In the genomic region with DNA sequence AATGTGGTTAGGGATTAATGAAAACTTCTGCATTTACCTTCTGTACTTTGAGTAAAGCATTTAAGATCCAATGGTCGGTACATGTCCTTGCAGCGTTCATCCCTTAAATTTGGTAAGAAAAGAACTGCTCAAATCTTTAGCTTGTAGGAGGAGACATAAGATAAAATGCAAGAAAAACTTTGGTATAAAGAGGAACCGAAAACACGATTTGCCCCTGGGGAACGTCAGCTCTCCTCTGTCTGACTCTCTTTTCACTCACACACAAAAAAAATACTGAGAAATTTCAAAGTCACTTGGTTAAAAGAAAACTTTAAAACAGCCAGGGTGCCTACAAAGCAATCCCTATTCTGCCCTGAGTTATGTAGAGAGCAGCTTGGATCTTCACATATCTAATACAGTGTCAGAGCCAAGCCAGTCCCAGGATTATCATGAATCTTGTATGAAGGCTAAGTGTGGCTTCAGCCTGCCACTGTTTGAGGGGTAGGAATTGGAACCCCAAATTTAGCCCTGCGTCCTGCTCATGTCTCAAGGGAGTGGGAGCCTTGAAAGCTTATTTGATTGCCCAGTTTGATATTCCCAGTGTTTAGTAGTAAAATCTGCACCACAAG, we compare ENCODE assay signal across 1 cellular context.
TF ChIP-seq lines count a peak whose summit lies in the region.

No MANE protein-coding gene starts in this region.

TF ChIP-seq in GM12878, 131 proteins besides CTCF, POLR2A, EP300 and RAD21 (continued from another document and continues in another):
- TF ChIP-seq CREB1 (IDR thresholded peaks at IDR 0.05; ENCODE audit: low read depth) (peak; percentile 30; the same call in 1 of the 2 replicates), YY1 (IDR thresholded peaks at IDR 0.05; ENCODE audit: low read depth, low read length) (no peak), RB1 (IDR thresholded peaks at IDR 0.05; ENCODE audit: borderline replicate concordance) (peak; percentile 48; the same call in 1 of the 2 replicates), IKZF1 (conservative IDR thresholded peaks at IDR 0.05) (no peak), CBX5 (IDR thresholded peaks at IDR 0.05; ENCODE audit: low read depth) (0 out of 2 replicates have a peak, but pooled peaks have one; percentile 45), ZNF274 (IDR thresholded peaks at IDR 0.05; ENCODE audit: insufficient read depth, insufficient read length) (no peak), MYC (IDR thresholded peaks at IDR 0.05; ENCODE audit: insufficient read depth, insufficient read length, insufficient replicate concordance, low read length, severe bottlenecking) (no peak), TCF7 (IDR thresholded peaks at IDR 0.05; ENCODE audit: borderline replicate concordance) (no peak), CREM (IDR thresholded peaks at IDR 0.05; ENCODE audit: low read depth) (peak; percentile 81), HCFC1 (IDR thresholded peaks at IDR 0.05; ENCODE audit: low read length) (no peak), SMARCA5 (IDR thresholded peaks at IDR 0.05) (no peak), RCOR1 (conservative IDR thresholded peaks at IDR 0.05; ENCODE audit: low read depth, low read length) (no peak), CBFB (IDR thresholded peaks at IDR 0.05; ENCODE audit: low read depth) (no peak), BMI1 (IDR thresholded peaks at IDR 0.05; ENCODE audit: borderline replicate concordance) (peak; percentile 62; the same call in 1 of the 2 replicates), RELA (IDR thresholded peaks at IDR 0.05; ENCODE audit: borderline replicate concordance, partially characterized antibody) (peak; percentile 43), ATF7 (IDR thresholded peaks at IDR 0.05; ENCODE audit: low read depth) (peak; percentile 58; the same call in 1 of the 2 replicates), ZBED1 (IDR thresholded peaks at IDR 0.05; ENCODE audit: borderline replicate concordance) (peak; percentile 65; the same call in 1 of the 2 replicates), SIN3A (IDR thresholded peaks at IDR 0.05; ENCODE audit: low read depth, low read length) (no peak), RUNX3 (IDR thresholded peaks at IDR 0.05; ENCODE audit: low read length) (peak; percentile 49; the same call in 1 of the 2 replicates), MTA3 (IDR thresholded peaks at IDR 0.05; ENCODE audit: borderline replicate concordance, low read length) (0 out of 2 replicates have a peak, but pooled peaks have one; percentile 36), ZNF217 (IDR thresholded peaks at IDR 0.05) (no peak; the same call in none of the 2 replicates), HDAC6 (IDR thresholded peaks at IDR 0.05; ENCODE audit: unreplicated experiment) (no peak), MTA2 (IDR thresholded peaks at IDR 0.05; ENCODE audit: low read depth) (peak; percentile 69), NR2C1 (IDR thresholded peaks at IDR 0.05) (no peak), ZZZ3 (IDR thresholded peaks at IDR 0.05; ENCODE audit: control insufficient read depth, insufficient read length, low read depth) (no peak), SIX5 (IDR thresholded peaks at IDR 0.05; ENCODE audit: low read depth, low read length, severe bottlenecking) (no peak), IRF4 (IDR thresholded peaks at IDR 0.05; ENCODE audit: low read depth, low read length) (peak; percentile 94)
- TF ChIP-seq, protein P1, sequence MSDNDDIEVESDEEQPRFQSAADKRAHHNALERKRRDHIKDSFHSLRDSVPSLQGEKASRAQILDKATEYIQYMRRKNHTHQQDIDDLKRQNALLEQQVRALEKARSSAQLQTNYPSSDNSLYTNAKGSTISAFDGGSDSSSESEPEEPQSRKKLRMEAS (IDR thresholded peaks at IDR 0.05; ENCODE audit: low read depth, low read length), result no peak
- TF ChIP-seq, protein P2, sequence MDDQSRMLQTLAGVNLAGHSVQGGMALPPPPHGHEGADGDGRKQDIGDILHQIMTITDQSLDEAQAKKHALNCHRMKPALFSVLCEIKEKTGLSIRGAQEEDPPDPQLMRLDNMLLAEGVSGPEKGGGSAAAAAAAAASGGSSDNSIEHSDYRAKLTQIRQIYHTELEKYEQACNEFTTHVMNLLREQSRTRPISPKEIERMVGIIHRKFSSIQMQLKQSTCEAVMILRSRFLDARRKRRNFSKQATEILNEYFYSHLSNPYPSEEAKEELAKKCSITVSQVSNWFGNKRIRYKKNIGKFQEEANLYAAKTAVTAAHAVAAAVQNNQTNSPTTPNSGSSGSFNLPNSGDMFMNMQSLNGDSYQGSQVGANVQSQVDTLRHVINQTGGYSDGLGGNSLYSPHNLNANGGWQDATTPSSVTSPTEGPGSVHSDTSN (IDR thresholded peaks at IDR 0.05; ENCODE audit: insufficient replicate concordance, low read depth, low read length), result no peak
- TF ChIP-seq, protein P3, sequence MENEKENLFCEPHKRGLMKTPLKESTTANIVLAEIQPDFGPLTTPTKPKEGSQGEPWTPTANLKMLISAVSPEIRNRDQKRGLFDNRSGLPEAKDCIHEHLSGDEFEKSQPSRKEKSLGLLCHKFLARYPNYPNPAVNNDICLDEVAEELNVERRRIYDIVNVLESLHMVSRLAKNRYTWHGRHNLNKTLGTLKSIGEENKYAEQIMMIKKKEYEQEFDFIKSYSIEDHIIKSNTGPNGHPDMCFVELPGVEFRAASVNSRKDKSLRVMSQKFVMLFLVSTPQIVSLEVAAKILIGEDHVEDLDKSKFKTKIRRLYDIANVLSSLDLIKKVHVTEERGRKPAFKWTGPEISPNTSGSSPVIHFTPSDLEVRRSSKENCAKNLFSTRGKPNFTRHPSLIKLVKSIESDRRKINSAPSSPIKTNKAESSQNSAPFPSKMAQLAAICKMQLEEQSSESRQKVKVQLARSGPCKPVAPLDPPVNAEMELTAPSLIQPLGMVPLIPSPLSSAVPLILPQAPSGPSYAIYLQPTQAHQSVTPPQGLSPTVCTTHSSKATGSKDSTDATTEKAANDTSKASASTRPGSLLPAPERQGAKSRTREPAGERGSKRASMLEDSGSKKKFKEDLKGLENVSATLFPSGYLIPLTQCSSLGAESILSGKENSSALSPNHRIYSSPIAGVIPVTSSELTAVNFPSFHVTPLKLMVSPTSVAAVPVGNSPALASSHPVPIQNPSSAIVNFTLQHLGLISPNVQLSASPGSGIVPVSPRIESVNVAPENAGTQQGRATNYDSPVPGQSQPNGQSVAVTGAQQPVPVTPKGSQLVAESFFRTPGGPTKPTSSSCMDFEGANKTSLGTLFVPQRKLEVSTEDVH (IDR thresholded peaks at IDR 0.05; ENCODE audit: low read depth, partially characterized antibody), result no peak
- TF ChIP-seq, protein P4, sequence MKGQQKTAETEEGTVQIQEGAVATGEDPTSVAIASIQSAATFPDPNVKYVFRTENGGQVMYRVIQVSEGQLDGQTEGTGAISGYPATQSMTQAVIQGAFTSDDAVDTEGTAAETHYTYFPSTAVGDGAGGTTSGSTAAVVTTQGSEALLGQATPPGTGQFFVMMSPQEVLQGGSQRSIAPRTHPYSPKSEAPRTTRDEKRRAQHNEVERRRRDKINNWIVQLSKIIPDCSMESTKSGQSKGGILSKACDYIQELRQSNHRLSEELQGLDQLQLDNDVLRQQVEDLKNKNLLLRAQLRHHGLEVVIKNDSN (IDR thresholded peaks at IDR 0.05; ENCODE audit: borderline replicate concordance, extremely low read length, insufficient read depth, low read depth, low read length), result no peak
- TF ChIP-seq, protein P5, sequence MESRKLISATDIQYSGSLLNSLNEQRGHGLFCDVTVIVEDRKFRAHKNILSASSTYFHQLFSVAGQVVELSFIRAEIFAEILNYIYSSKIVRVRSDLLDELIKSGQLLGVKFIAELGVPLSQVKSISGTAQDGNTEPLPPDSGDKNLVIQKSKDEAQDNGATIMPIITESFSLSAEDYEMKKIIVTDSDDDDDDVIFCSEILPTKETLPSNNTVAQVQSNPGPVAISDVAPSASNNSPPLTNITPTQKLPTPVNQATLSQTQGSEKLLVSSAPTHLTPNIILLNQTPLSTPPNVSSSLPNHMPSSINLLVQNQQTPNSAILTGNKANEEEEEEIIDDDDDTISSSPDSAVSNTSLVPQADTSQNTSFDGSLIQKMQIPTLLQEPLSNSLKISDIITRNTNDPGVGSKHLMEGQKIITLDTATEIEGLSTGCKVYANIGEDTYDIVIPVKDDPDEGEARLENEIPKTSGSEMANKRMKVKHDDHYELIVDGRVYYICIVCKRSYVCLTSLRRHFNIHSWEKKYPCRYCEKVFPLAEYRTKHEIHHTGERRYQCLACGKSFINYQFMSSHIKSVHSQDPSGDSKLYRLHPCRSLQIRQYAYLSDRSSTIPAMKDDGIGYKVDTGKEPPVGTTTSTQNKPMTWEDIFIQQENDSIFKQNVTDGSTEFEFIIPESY (IDR thresholded peaks at IDR 0.05), result no peak
- TF ChIP-seq, protein P6, sequence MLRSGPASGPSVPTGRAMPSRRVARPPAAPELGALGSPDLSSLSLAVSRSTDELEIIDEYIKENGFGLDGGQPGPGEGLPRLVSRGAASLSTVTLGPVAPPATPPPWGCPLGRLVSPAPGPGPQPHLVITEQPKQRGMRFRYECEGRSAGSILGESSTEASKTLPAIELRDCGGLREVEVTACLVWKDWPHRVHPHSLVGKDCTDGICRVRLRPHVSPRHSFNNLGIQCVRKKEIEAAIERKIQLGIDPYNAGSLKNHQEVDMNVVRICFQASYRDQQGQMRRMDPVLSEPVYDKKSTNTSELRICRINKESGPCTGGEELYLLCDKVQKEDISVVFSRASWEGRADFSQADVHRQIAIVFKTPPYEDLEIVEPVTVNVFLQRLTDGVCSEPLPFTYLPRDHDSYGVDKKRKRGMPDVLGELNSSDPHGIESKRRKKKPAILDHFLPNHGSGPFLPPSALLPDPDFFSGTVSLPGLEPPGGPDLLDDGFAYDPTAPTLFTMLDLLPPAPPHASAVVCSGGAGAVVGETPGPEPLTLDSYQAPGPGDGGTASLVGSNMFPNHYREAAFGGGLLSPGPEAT (IDR thresholded peaks at IDR 0.05; ENCODE audit: low read depth), result no peak
- TF ChIP-seq, protein P7, sequence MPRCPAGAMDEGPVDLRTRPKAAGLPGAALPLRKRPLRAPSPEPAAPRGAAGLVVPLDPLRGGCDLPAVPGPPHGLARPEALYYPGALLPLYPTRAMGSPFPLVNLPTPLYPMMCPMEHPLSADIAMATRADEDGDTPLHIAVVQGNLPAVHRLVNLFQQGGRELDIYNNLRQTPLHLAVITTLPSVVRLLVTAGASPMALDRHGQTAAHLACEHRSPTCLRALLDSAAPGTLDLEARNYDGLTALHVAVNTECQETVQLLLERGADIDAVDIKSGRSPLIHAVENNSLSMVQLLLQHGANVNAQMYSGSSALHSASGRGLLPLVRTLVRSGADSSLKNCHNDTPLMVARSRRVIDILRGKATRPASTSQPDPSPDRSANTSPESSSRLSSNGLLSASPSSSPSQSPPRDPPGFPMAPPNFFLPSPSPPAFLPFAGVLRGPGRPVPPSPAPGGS (IDR thresholded peaks at IDR 0.05; ENCODE audit: borderline replicate concordance, insufficient read depth, low read depth, low read length, poor library complexity, severe bottlenecking), result peak; percentile 39
- TF ChIP-seq, protein P8, sequence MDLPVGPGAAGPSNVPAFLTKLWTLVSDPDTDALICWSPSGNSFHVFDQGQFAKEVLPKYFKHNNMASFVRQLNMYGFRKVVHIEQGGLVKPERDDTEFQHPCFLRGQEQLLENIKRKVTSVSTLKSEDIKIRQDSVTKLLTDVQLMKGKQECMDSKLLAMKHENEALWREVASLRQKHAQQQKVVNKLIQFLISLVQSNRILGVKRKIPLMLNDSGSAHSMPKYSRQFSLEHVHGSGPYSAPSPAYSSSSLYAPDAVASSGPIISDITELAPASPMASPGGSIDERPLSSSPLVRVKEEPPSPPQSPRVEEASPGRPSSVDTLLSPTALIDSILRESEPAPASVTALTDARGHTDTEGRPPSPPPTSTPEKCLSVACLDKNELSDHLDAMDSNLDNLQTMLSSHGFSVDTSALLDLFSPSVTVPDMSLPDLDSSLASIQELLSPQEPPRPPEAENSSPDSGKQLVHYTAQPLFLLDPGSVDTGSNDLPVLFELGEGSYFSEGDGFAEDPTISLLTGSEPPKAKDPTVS (IDR thresholded peaks at IDR 0.05; ENCODE audit: low read depth, low read length), result no peak
- TF ChIP-seq, protein P9, sequence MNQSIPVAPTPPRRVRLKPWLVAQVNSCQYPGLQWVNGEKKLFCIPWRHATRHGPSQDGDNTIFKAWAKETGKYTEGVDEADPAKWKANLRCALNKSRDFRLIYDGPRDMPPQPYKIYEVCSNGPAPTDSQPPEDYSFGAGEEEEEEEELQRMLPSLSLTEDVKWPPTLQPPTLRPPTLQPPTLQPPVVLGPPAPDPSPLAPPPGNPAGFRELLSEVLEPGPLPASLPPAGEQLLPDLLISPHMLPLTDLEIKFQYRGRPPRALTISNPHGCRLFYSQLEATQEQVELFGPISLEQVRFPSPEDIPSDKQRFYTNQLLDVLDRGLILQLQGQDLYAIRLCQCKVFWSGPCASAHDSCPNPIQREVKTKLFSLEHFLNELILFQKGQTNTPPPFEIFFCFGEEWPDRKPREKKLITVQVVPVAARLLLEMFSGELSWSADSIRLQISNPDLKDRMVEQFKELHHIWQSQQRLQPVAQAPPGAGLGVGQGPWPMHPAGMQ (IDR thresholded peaks at IDR 0.05; ENCODE audit: borderline replicate concordance), result no peak
- TF ChIP-seq, protein P10, sequence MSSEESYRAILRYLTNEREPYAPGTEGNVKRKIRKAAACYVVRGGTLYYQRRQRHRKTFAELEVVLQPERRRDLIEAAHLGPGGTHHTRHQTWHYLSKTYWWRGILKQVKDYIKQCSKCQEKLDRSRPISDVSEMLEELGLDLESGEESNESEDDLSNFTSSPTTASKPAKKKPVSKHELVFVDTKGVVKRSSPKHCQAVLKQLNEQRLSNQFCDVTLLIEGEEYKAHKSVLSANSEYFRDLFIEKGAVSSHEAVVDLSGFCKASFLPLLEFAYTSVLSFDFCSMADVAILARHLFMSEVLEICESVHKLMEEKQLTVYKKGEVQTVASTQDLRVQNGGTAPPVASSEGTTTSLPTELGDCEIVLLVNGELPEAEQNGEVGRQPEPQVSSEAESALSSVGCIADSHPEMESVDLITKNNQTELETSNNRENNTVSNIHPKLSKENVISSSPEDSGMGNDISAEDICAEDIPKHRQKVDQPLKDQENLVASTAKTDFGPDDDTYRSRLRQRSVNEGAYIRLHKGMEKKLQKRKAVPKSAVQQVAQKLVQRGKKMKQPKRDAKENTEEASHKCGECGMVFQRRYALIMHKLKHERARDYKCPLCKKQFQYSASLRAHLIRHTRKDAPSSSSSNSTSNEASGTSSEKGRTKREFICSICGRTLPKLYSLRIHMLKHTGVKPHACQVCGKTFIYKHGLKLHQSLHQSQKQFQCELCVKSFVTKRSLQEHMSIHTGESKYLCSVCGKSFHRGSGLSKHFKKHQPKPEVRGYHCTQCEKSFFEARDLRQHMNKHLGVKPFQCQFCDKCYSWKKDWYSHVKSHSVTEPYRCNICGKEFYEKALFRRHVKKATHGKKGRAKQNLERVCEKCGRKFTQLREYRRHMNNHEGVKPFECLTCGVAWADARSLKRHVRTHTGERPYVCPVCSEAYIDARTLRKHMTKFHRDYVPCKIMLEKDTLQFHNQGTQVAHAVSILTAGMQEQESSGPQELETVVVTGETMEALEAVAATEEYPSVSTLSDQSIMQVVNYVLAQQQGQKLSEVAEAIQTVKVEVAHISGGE (CRISPR knock-in tag; IDR thresholded peaks at IDR 0.05), result no peak
